9 cellular contexts compared by ENCODE assay signal in the genomic region with DNA sequence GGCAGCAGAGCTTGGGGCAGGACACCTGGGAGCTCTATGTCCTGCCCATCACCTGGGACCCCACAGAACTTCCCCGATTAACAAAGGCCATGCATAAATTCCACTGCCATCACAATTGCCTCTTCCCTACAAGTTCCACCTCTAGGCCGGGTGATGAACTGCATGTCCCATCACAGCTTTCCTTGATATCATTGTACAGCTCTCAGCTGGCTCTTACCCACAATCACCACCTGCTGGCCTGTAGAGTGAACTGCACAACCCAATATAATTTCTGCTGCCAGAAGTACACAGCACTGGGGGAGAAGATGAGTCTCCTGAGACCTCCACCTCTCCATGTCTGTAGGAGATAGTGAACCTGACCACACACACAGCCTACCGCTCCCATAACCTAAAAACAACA.
DNase-seq lines count a peak whose midpoint lies in the region; ATAC-seq and TF ChIP-seq lines count a peak whose summit lies in the region.
"Had no signal": no experiment of that assay in that cellular context is flagged by ENCODE, and none has a peak within 500 bp of the region (broad histone marks: within the 10 kb centered on the region; RNA-seq: fewer than 3 reads in every experiment).

No MANE protein-coding gene starts in this region.

- ATAC-seq in GM19023 (IDR thresholded peaks at IDR 0.05; ENCODE audit: unreplicated experiment) (peak; percentile 100), HG02981 (IDR thresholded peaks at IDR 0.05; ENCODE audit: unreplicated experiment) (peak; percentile 99), T-helper 17 cell (no peak)
- no peak for ATAC-seq in effector memory CD8-positive, alpha-beta T cell (replicated peaks)

- H3K27ac Mint-ChIP-seq in glutamatergic neuron (ENCODE audit: unreplicated experiment) (no peak overlapping the region), T-helper 17 cell (no peak overlapping the region)
- no peak overlapping the region for H3K27ac Mint-ChIP-seq in effector memory CD8-positive, alpha-beta T cell

- H3K9me3 ChIP-seq in OCI-LY1 (ENCODE audit: low read length) (no peaks in the 10 kb centered on the region), T-helper 17 cell (ENCODE audit: control insufficient read depth, low read length, poor library complexity, severe bottlenecking) (no peaks in the 10 kb centered on the region)

- H3K36me3 ChIP-seq in OCI-LY1 (ENCODE audit: insufficient read depth, low read length): no peaks in the 10 kb centered on the region

- no peak for DNase-seq in glutamatergic neuron
- DNase-seq in T-helper 17 cell: no peak
- DNase-seq in putamen (ENCODE audit: low spot score): no peak
- no peak for DNase-seq in effector memory CD8-positive, alpha-beta T cell

- H2AFZ ChIP-seq in OCI-LY1 (ENCODE audit: low read length): no peak overlapping the region

- H4K20me1 ChIP-seq in OCI-LY1 (ENCODE audit: insufficient read depth, low read length): no peaks in the 10 kb centered on the region

- H3K4me3 ChIP-seq in OCI-LY1 (ENCODE audit: low read depth, low read length, poor library complexity, severe bottlenecking): no peak overlapping the region

- no peaks in the 10 kb centered on the region for H3K9me2 ChIP-seq in OCI-LY1 (ENCODE audit: low read depth, low read length)

- no peak overlapping the region for H3K9ac ChIP-seq in OCI-LY1 (ENCODE audit: low read length)

- H3K4me3 Mint-ChIP-seq in glutamatergic neuron (ENCODE audit: unreplicated experiment) (no peak overlapping the region), T-helper 17 cell (no peak overlapping the region)
- H3K4me3 Mint-ChIP-seq in effector memory CD8-positive, alpha-beta T cell: no peak overlapping the region

- H3K27me3 ChIP-seq in OCI-LY1 (ENCODE audit: insufficient read depth, low read length): no peaks in the 10 kb centered on the region

- no peaks in the 10 kb centered on the region for H3K79me2 ChIP-seq in OCI-LY1 (ENCODE audit: insufficient read depth, low read length)

- peak overlapping the region; percentile 2; the same call in 1 of the 2 replicates for H3K27ac ChIP-seq in C4-2B
- H3K27ac ChIP-seq in OCI-LY1 (ENCODE audit: low read depth, low read length, poor library complexity, severe bottlenecking): no peak overlapping the region
- H3K27ac ChIP-seq: epithelial cell of prostate had no signal

- no peaks in the 10 kb centered on the region for H3F3A ChIP-seq in OCI-LY1 (ENCODE audit: insufficient read depth, low read length)

- H3K9me3 Mint-ChIP-seq in glutamatergic neuron (ENCODE audit: unreplicated experiment): no peaks in the 10 kb centered on the region
- peaks cover 6 to 13% of the 10 kb centered on the region in 2 donors for H3K9me3 Mint-ChIP-seq in effector memory CD8-positive, alpha-beta T cell

- no peak overlapping the region for H3K4me2 ChIP-seq in OCI-LY1 (ENCODE audit: low read length)

- peak; percentile 75 for TF ChIP-seq CTCF in C4-2B (conservative IDR thresholded peaks at IDR 0.05)
- TF ChIP-seq CTCF in OCI-LY1 (IDR thresholded peaks at IDR 0.05; ENCODE audit: low read length): peak; percentile 82
- TF ChIP-seq CTCF in glutamatergic neuron (IDR thresholded peaks at IDR 0.05; ENCODE audit: partially characterized antibody, unreplicated experiment): peak; percentile 67

- H3K36me3 Mint-ChIP-seq in glutamatergic neuron (ENCODE audit: unreplicated experiment) (no peaks in the 10 kb centered on the region), T-helper 17 cell (ENCODE audit: low read depth) (no peaks in the 10 kb centered on the region)
- H3K36me3 Mint-ChIP-seq in effector memory CD8-positive, alpha-beta T cell (ENCODE audit: insufficient read depth): peaks cover 2% of the 10 kb centered on the region

- no peaks in the 10 kb centered on the region for H3K4me1 ChIP-seq in OCI-LY1 (ENCODE audit: insufficient read depth, low read length, severe bottlenecking)

- no peaks in the 10 kb centered on the region for H3K4me1 Mint-ChIP-seq in glutamatergic neuron (ENCODE audit: low read depth, unreplicated experiment)
- no peaks in the 10 kb centered on the region for H3K4me1 Mint-ChIP-seq in T-helper 17 cell
- no peaks in the 10 kb centered on the region for H3K4me1 Mint-ChIP-seq in effector memory CD8-positive, alpha-beta T cell (ENCODE audit: low read depth in 2 of 2)

- H3K27me3 Mint-ChIP-seq in glutamatergic neuron (ENCODE audit: unreplicated experiment): no peaks in the 10 kb centered on the region
- no peaks in the 10 kb centered on the region for H3K27me3 Mint-ChIP-seq in T-helper 17 cell
- H3K27me3 Mint-ChIP-seq in effector memory CD8-positive, alpha-beta T cell: no peaks in the 10 kb centered on the region

Comparison
In these comparisons a context has a peak if more than half of its experiments do, and no peak if none do; other contexts are left out.
1. ATAC-seq: peak in GM19023 (single experiment) and HG02981 (single experiment); none in T-helper 17 cell (single experiment) and effector memory CD8-positive, alpha-beta T cell (single experiment).
2. Peak in every context shown above with its lines, with median percentiles within 50 percentile points of each other: CTCF ChIP-seq.